18 cellular contexts compared by ENCODE assay signal in the genomic region with DNA sequence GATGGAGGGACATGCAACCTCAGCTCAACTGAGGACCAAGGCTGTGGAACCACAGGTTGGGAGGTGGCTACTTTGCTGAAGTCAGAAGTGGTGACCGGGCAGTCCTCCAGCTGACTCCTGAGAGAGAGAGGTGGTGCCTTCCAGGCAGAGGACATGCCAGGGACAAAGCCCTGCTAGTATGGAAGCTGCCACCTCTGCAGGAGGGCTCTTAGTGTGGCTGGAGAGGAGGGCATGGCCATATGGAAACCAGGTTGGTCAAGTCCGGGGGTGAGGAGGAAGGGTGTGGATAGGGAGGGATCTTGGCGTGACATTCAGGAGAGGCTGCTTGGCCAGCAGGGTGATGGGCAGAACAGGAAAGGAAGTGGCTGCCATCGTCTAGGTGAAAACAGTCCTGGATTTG. TPM values are rescaled to one million over a fixed set of nuclear protein-coding genes. Genes with fewer than 3 reads are reported as not detected.
DNase-seq lines count a peak whose midpoint lies in the region; ATAC-seq and TF ChIP-seq lines count a peak whose summit lies in the region.
"Had no signal": no experiment of that assay in that cellular context is flagged by ENCODE, and none has a peak within 500 bp of the region (broad histone marks: within the 10 kb centered on the region; RNA-seq: fewer than 3 reads in every experiment).

No MANE protein-coding gene starts in this region.

- H3K9me3 ChIP-seq in T-helper 17 cell (ENCODE audit: control insufficient read depth, low read length, poor library complexity, severe bottlenecking) (no peaks in the 10 kb centered on the region), esophagus (ENCODE audit: control insufficient read depth in 2 of 2, insufficient read depth in 1 of 2, low read depth in 1 of 2, low read length in 1 of 2) (no peaks in the 10 kb centered on the region), neutrophil (no peaks in the 10 kb centered on the region)
- H3K9me3 ChIP-seq: pancreas had no signal

- no peaks in the 10 kb centered on the region for H3K27me3 Mint-ChIP-seq in T-helper 17 cell
- H3K27me3 Mint-ChIP-seq: activated naive CD8-positive, alpha-beta T cell; activated T-helper 17 cell treated with anti-CD3 and anti-CD28 coated beads, Interleukin-2, amount 50 U/mL, for 72 hours; CD4-positive, CD25-positive, alpha-beta regulatory T cell; naive B cell had no signal

- peaks cover 15% of the 10 kb centered on the region for H3K4me1 Mint-ChIP-seq in T-helper 17 cell

- peak; percentile 98 for DNase-seq in G401 (ENCODE audit: low spot score)
- no peak for DNase-seq in T-helper 17 cell
- no peak for DNase-seq in T1000 (lab: John Stamatoyannopoulos, UW)
- no peak for DNase-seq in NOMO-1 treated with DMSO at 0.1 percent for 48 hours (lab: John Stamatoyannopoulos, UW; ENCODE audit: unreplicated experiment)
- DNase-seq: foreskin keratinocyte, NCI-H2029 treated with DMSO at 0.1 percent for 48 hours, NCI-H446 treated with DMSO at 0.1 percent for 48 hours had no signal

- H3K4me3 ChIP-seq in esophagus (ENCODE audit: low read depth in 1 of 2, low read length in 2 of 2) (no peak overlapping the region), neutrophil (ENCODE audit: low read depth in 1 of 2, low read length in 1 of 2) (no peak overlapping the region)
- H3K4me3 ChIP-seq: GM12878, pancreas had no signal

- H3K4me1 ChIP-seq in esophagus (ENCODE audit: control insufficient read depth in 2 of 2, insufficient read depth in 2 of 2, low read length in 1 of 2): peaks cover 12 to 31% of the 10 kb centered on the region in 2 donors
- H3K4me1 ChIP-seq in neutrophil (ENCODE audit: control insufficient read depth in 1 of 2, insufficient read depth in 1 of 2, low read depth in 1 of 2, low read length in 1 of 2): peaks cover 52 to 56% of the 10 kb centered on the region in 2 experiments

- no peaks in the 10 kb centered on the region for H3K36me3 Mint-ChIP-seq in T-helper 17 cell (ENCODE audit: low read depth)
- H3K36me3 Mint-ChIP-seq: activated naive CD8-positive, alpha-beta T cell; CD4-positive, CD25-positive, alpha-beta regulatory T cell; naive B cell had no signal

- H3K27me3 ChIP-seq in esophagus (ENCODE audit: control insufficient read depth in 1 of 2, insufficient read depth in 2 of 2, low read length in 2 of 2) (no peaks in the 10 kb centered on the region), neutrophil (no peaks in the 10 kb centered on the region)
- H3K27me3 ChIP-seq: foreskin keratinocyte, pancreas had no signal

- in situ Hi-C loops in G401 (cut with HindIII; ENCODE audit: low sequenced_read_pairs): no loop called here

- H3K27ac ChIP-seq in esophagus (ENCODE audit: low read depth in 2 of 2, low read length in 1 of 2) (peak overlapping the region; percentile 63 to 69), neutrophil (peak overlapping the region; percentile 93)
- H3K27ac ChIP-seq: foreskin keratinocyte had no signal

- TF ChIP-seq CTCF in neutrophil (IDR thresholded peaks at IDR 0.05): no peak

- no peak overlapping the region for H3K27ac Mint-ChIP-seq in T-helper 17 cell
- H3K27ac Mint-ChIP-seq: activated naive CD8-positive, alpha-beta T cell; activated T-helper 17 cell treated with anti-CD3 and anti-CD28 coated beads, Interleukin-2, amount 50 U/mL, for 72 hours; CD4-positive, CD25-positive, alpha-beta regulatory T cell had no signal

- H3K36me3 ChIP-seq in esophagus (ENCODE audit: control insufficient read depth in 2 of 2, insufficient read depth in 2 of 2, low read length in 1 of 2): peaks cover 0 to 10% of the 10 kb centered on the region in 2 donors
- H3K36me3 ChIP-seq in neutrophil: peaks cover 13% of the 10 kb centered on the region
- H3K36me3 ChIP-seq: pancreas had no signal

- 34% methylated on average over 4 of the region's 4 CpGs for WGBS in esophagus, 2 donors

- H3K4me3 Mint-ChIP-seq in T-helper 17 cell: peak overlapping the region; percentile 45
- H3K4me3 Mint-ChIP-seq: activated naive CD8-positive, alpha-beta T cell; activated T-helper 17 cell treated with anti-CD3 and anti-CD28 coated beads, Interleukin-2, amount 50 U/mL, for 72 hours; naive B cell had no signal

- ATAC-seq in T-helper 17 cell (no peak), GM21619 (IDR thresholded peaks at IDR 0.05; ENCODE audit: unreplicated experiment) (no peak), HG02610 (IDR thresholded peaks at IDR 0.05; ENCODE audit: unreplicated experiment) (no peak)

RNA-seq across cellular contexts. Expression of a gene that starts 5.7 kb away (rescaled TPM):
- not detected in 2 replicates for total RNA-seq in G401 (2014; rRNA removed; shearing (Covaris generic))
- total RNA-seq in T-helper 17 cell: 1 to 10 TPM; 2.9 to 5.1 TPM
- polyA plus RNA-seq in esophagus: 1 to 10 TPM; 1.8 to 2.0 TPM
- total RNA-seq: H4 had no signal

RNA-seq across cellular contexts. Expression of a gene that starts 5.8 kb away (rescaled TPM):
- 2.1 and 5.6 TPM in 2 replicates for total RNA-seq in G401 (2014; rRNA removed; shearing (Covaris generic))
- total RNA-seq in T-helper 17 cell: 1 to 10 TPM; 6.1 to 6.8 TPM
- polyA plus RNA-seq in esophagus: 10 to 100 TPM; 10.6 to 16.0 TPM

RNA-seq across cellular contexts. Expression of a gene that starts 11.5 kb away (rescaled TPM):
- total RNA-seq in G401 (2014; rRNA removed; shearing (Covaris generic)): 6.6 and 13.5 TPM in 2 replicates
- total RNA-seq in T-helper 17 cell: 1 to 10 TPM; 6.3 to 7.9 TPM
- 1 to 10 TPM; 1.2 to 1.7 TPM for polyA plus RNA-seq in esophagus
- total RNA-seq: H4 had no signal

RNA-seq across cellular contexts. Expression of a gene that starts 12.2 kb away (rescaled TPM):
- total RNA-seq in G401 (2014; rRNA removed; shearing (Covaris generic)): 27.1 and 33.2 TPM in 2 replicates
- 10 to 100 TPM; 29.5 to 38.7 TPM for total RNA-seq in T-helper 17 cell
- 10 to 100 TPM in 1 of 2 donors, 1 to 10 TPM in 1; 6.7 to 10.3 TPM for polyA plus RNA-seq in esophagus

RNA-seq across cellular contexts. Expression of a gene that starts 27.4 kb away (rescaled TPM):
- total RNA-seq in G401 (2014; rRNA removed; shearing (Covaris generic)): 4.1 and 10.7 TPM in 2 replicates
- total RNA-seq in T-helper 17 cell: 100 to 1,000 TPM; 144 to 145 TPM
- polyA plus RNA-seq in esophagus: 1 to 10 TPM; 1.2 to 4.3 TPM
